In genomic region chr3:112293368-112294321, GRCh38 we compare ENCODE assay signal across 9 cellular contexts. TPM values are rescaled to one million over a fixed set of nuclear protein-coding genes. Genes with fewer than 3 reads are reported as not detected.
A peak's percentile ranks its signal among the peaks of the same experiment; 100 is the strongest.
DNase-seq lines count a peak whose midpoint lies in the region; ATAC-seq and TF ChIP-seq lines count a peak whose summit lies in the region.
"Had no signal": no experiment of that assay in that cellular context is flagged by ENCODE, and none has a peak within 500 bp of the region (broad histone marks: within the 10 kb centered on the region; RNA-seq: fewer than 3 reads in every experiment).

TSS of gene SLC9C1 (minus strand) at chr3:112294216. CDS start at chr3:112286791, 7,425 bp downstream.

- H3K4me1 ChIP-seq in HAP-1 (peaks cover 26% of the 10 kb centered on the region), left lung (peaks cover 0 to 10% of the 10 kb centered on the region in 2 donors), stomach (peaks cover 0 to 16% (median 9%) of the 10 kb centered on the region in 4 donors)

- TF ChIP-seq POLR2A in stomach (IDR thresholded peaks at IDR 0.05): no peak

- H3K27me3 ChIP-seq in HAP-1 (ENCODE audit: low read depth): no peaks in the 10 kb centered on the region
- no peaks in the 10 kb centered on the region for H3K27me3 ChIP-seq in left lung
- H3K27me3 ChIP-seq in stomach: no peaks in the 10 kb centered on the region
- H3K27me3 ChIP-seq: BLaER1 treated with 17β-estradiol and CSF1 and Interleukin-3, amounts not matched to agents 10 nM and 100 nM had no signal

- TF ChIP-seq CTCF in left lung (IDR thresholded peaks at IDR 0.05): peak; percentile 39 to 40
- TF ChIP-seq CTCF in stomach (IDR thresholded peaks at IDR 0.05): peak in 5 of 7 experiments; percentile 35 to 69 (median 45)

- peak; percentile 31 for DNase-seq in DMS79 treated with DMSO at 0.1 percent for 48 hours (lab: John Stamatoyannopoulos, UW)
- no peak for DNase-seq in DMS79 (lab: John Stamatoyannopoulos, UW)
- peak; percentile 70 to 71 for DNase-seq in HAP-1 (ENCODE audit: low spot score in 2 of 2)
- DNase-seq in NCI-H1048 (lab: John Stamatoyannopoulos, UW): peak; percentile 11
- peak; percentile 78 for DNase-seq in SW480 (ENCODE audit: low spot score)
- peak; percentile 81 for DNase-seq in dermis blood vessel endothelial cell
- no peak for DNase-seq in left lung
- no peak for DNase-seq in stomach

- H3K4me3 ChIP-seq in HAP-1 (no peak within 1 kb of the TSS), left lung (peak within 1 kb of the TSS; percentile 28), stomach (peak within 1 kb of the TSS; percentile 40 to 47 (median 42))
- H3K4me3 ChIP-seq: BLaER1 treated with 17β-estradiol and CSF1 and Interleukin-3, amounts not matched to agents 10 nM and 100 nM had no signal

- H3K27ac ChIP-seq in left lung (peak within 1 kb of the TSS; percentile 59 to 77), stomach (peak within 1 kb of the TSS; percentile 21 to 85 (median 73))
- H3K27ac ChIP-seq: BLaER1 treated with 17β-estradiol and CSF1 and Interleukin-3, amounts not matched to agents 10 nM and 100 nM had no signal

- H3K36me3 ChIP-seq in HAP-1 (replicated peaks): no peaks in the 10 kb centered on the region
- no peaks in the 10 kb centered on the region for H3K36me3 ChIP-seq in left lung
- no peaks in the 10 kb centered on the region for H3K36me3 ChIP-seq in stomach
- H3K36me3 ChIP-seq: BLaER1 treated with 17β-estradiol and CSF1 and Interleukin-3, amounts not matched to agents 10 nM and 100 nM had no signal

- peak; percentile 94 for ATAC-seq in left lung

- no peaks in the 10 kb centered on the region for H3K9me3 ChIP-seq in HAP-1
- no peaks in the 10 kb centered on the region for H3K9me3 ChIP-seq in left lung
- no peaks in the 10 kb centered on the region for H3K9me3 ChIP-seq in stomach

- no peak for TF ChIP-seq EP300 in stomach (IDR thresholded peaks at IDR 0.05)

- in situ Hi-C loops in HAP-1 (cut with MboI; ENCODE audit: low sequenced_read_pairs): loop anchor here (25.0 kb wide), 1 partner anchor 181 kb away; no protein-coding TSS in a partner anchor

- 12 to 23% (median 18%) methylated on average over 15 of the region's 15 CpGs for WGBS in stomach, 5 donors

- intact Hi-C loops in left lung (cut with DNase I) (loop anchor here in 1 of 2 donors (10.0 kb wide), 1 partner anchor 231 kb away; no protein-coding TSS in a partner anchor), stomach (cut with DNase I; ENCODE audit: low total_unique reads) (no loop called here)

RNA-seq across cellular contexts. Expression of gene SLC9C1, which starts in this region (rescaled TPM):
- total RNA-seq in dermis blood vessel endothelial cell: 0.14 and 0.85 TPM in 2 replicates
- total RNA-seq in left lung: under 1 TPM in 1 of 2 donors, not detected in 1; 0.20 TPM
- 1 to 10 TPM in 1 of 5 donors, not detected in 4; 1.1 TPM for total RNA-seq in stomach
- not detected for polyA plus RNA-seq in stomach

Comparison
In these comparisons a context has a peak if more than half of its experiments do, and no peak if none do; other contexts are left out.
1. DNase-seq: peak in DMS79 treated with DMSO at 0.1 percent for 48 hours (single experiment), HAP-1 (2 of 2), NCI-H1048 (single experiment) and SW480 (single experiment); none in DMS79 (single experiment), left lung (0 of 2) and stomach (single experiment).
2. Peak in DNase-seq in dermis blood vessel endothelial cell; RNA of the gene not detected or under 1 TPM.
3. Peak in ATAC-seq, H3K4me3 ChIP-seq and H3K27ac ChIP-seq in left lung; RNA of the gene not detected or under 1 TPM.